In the genomic region with DNA sequence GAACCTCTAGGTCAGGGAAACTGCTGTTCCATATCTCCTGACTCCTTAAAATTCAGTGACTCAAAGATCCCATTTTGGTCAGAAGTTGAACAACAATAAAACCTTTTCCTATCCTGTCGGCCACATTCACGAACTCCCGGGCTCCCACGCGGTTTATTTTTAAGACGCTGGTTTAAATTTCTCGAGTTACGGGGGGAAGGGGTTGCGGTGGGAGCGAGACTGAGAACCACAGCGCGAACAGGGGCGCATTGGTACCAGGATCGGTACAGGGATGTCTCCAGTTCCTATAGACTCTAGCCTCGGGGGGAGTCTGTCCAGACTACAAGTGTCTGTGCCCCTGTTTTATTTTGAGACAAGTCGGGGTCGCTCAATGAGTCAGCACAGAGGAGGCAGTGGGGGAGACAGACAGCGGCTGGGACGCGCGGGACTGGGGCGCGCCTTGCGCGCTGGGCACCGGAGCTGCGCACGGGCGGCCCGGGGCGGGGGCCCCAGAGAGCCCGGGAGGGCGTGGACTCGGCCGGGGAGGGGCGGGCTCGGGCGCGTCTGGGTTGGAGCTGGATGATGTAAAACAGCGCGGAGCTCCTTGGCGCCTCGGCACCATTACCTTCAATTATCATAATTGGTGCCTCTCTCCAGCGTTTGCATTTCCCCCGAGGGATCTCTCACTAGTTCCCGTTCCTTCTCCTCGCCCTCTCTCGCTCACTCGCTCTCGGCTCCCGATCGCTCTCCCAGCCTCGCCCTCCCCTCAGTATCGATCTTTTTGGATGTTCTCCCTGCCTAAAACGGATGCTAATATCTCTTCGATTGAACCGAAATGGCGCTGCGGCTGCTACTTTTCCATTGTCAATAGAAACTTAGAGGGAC, we compare ENCODE assay signal across 7 cellular contexts. TPM values are rescaled to one million over a fixed set of nuclear protein-coding genes. Genes with fewer than 3 reads are reported as not detected.
A peak's percentile ranks its signal among the peaks of the same experiment; 100 is the strongest.
DNase-seq lines count a peak whose midpoint lies in the region; ATAC-seq and TF ChIP-seq lines count a peak whose summit lies in the region.

No MANE protein-coding gene starts in this region.

- DNase-seq in HFF-Myc (ENCODE audit: extremely low read depth, low read depth) (no peak), SJCRH30 (peak; percentile 62), astrocyte of the cerebellum (ENCODE audit: low read depth) (no peak), cerebellar nuclear complex (lab: John Stamatoyannopoulos, UW) (no peak)
- DNase-seq in stimulated activated CD4-positive, alpha-beta T cell treated with anti-CD3 and anti-CD28 coated beads, Interleukin-12 subunit alpha, Interleukin-12 subunit beta, amount 100 ng/mL, for 24 hours (ENCODE audit: low read depth in 2 of 2): peak; percentile 9 to 50

- H3K4me1 ChIP-seq in SJCRH30 (0 out of 2 replicates have a peak, but pooled peaks cover 3% of the 10 kb centered on the region), iPS-18a (ENCODE audit: control insufficient read depth, low read depth, low read length) (peaks cover 3% of the 10 kb centered on the region)

- H3K9ac ChIP-seq in iPS-18a (ENCODE audit: low read length): peak overlapping the region; percentile 79

- H3K36me3 ChIP-seq in SJCRH30 (no peaks in the 10 kb centered on the region), iPS-18a (ENCODE audit: control insufficient read depth, low read depth, low read length) (no peaks in the 10 kb centered on the region)

- H3K9me3 ChIP-seq in SJCRH30 (replicated peaks) (no peaks in the 10 kb centered on the region), iPS-18a (ENCODE audit: control insufficient read depth, low read depth, low read length) (no peaks in the 10 kb centered on the region)

- H3K27me3 ChIP-seq in SJCRH30 (no peaks in the 10 kb centered on the region; the same call in none of the 2 replicates), iPS-18a (ENCODE audit: control insufficient read depth, insufficient read depth, low read length) (peaks cover 45% of the 10 kb centered on the region)

- TF ChIP-seq CTCF in HFF-Myc (IDR thresholded peaks at IDR 0.05; ENCODE audit: low read depth, low read length, missing control alignments) (no peak), astrocyte of the cerebellum (IDR thresholded peaks at IDR 0.05; ENCODE audit: low read depth, low read length, missing control alignments) (no peak)

- in situ Hi-C loops in astrocyte of the cerebellum (cut with HindIII; ENCODE audit: low sequenced_read_pairs): no loop called here

- H3K27ac ChIP-seq in SJCRH30: no peak overlapping the region
- H3K27ac ChIP-seq in iPS-18a (ENCODE audit: low read length): no peak overlapping the region

- H3K4me3 ChIP-seq in HFF-Myc (replicated peaks; ENCODE audit: low read depth, low read length): peak overlapping the region; percentile 35
- peak overlapping the region; percentile 52 for H3K4me3 ChIP-seq in SJCRH30
- H3K4me3 ChIP-seq in astrocyte of the cerebellum (ENCODE audit: low read depth, low read length): peak overlapping the region; percentile 49
- H3K4me3 ChIP-seq in iPS-18a (ENCODE audit: low read length): peak overlapping the region; percentile 93

- no peak for ATAC-seq in GM18517 (IDR thresholded peaks at IDR 0.05; ENCODE audit: unreplicated experiment)

RNA-seq across cellular contexts. Expression of gene BAMBI, which starts 8.7 kb away (rescaled TPM):
- 3.8 and 4.3 TPM in 2 replicates for total RNA-seq in SJCRH30 (2014; rRNA removed; shearing (Covaris generic))

Comparison
In these comparisons a context has a peak if more than half of its experiments do, and no peak if none do; other contexts are left out.
1. DNase-seq: peak in SJCRH30 (2 of 2) and stimulated activated CD4-positive, alpha-beta T cell treated with anti-CD3 and anti-CD28 coated beads, Interleukin-12 subunit alpha, Interleukin-12 subunit beta, amount 100 ng/mL, for 24 hours (2 of 2); none in HFF-Myc (single experiment), astrocyte of the cerebellum (single experiment) and cerebellar nuclear complex (0 of 2).
2. H3K4me3 ChIP-seq: peak in every context shown above with its lines; median percentile 93 in iPS-18a; 52 in SJCRH30; 49 in astrocyte of the cerebellum; 35 in HFF-Myc.